8 cellular contexts compared by ENCODE assay signal in genomic region chr19:10270180-10270615, GRCh38. TPM values are rescaled to one million over a fixed set of nuclear protein-coding genes. Genes with fewer than 3 reads are reported as not detected.
DNase-seq lines count a peak whose midpoint lies in the region; ATAC-seq, FAIRE-seq and TF ChIP-seq lines count a peak whose summit lies in the region.

No MANE protein-coding gene starts in this region.

- peak overlapping the region; percentile 92 for H3K27ac Mint-ChIP-seq in activated naive CD8-positive, alpha-beta T cell treated with anti-CD3 and anti-CD28 coated beads, Interleukin-2, amount 10 ng/mL, durations not matched to agents 7 days and 5 days

- WGBS in hepatocyte (ENCODE audit: low lambda C conversion rate, missing lambda C conversion rate), result 12% methylated on average over 36 of the region's 37 CpGs
- WGBS in small intestine, 3 donors, result 2 to 5% (median 3%) methylated on average over 34 to 37 of the region's 37 CpGs

- H3K9me3 ChIP-seq in DND-41 (ENCODE audit: insufficient read depth, low read length, severe bottlenecking) (no peaks in the 10 kb centered on the region), hepatocyte (ENCODE audit: low read depth) (no peaks in the 10 kb centered on the region), small intestine (ENCODE audit: control insufficient read depth, low read depth) (no peaks in the 10 kb centered on the region)

- H4K20me1 ChIP-seq in DND-41 (ENCODE audit: insufficient read depth, low read length), result no peaks in the 10 kb centered on the region
- no peaks in the 10 kb centered on the region for H4K20me1 ChIP-seq in hepatocyte (ENCODE audit: insufficient read depth, poor library complexity, severe bottlenecking)

- H3K27me3 Mint-ChIP-seq in activated naive CD8-positive, alpha-beta T cell treated with anti-CD3 and anti-CD28 coated beads, Interleukin-2, amount 10 ng/mL, durations not matched to agents 7 days and 5 days, result no peaks in the 10 kb centered on the region

- TF ChIP-seq CTCF in DND-41 (IDR thresholded peaks at IDR 0.05; ENCODE audit: borderline replicate concordance, extremely low read depth, low read length, poor library complexity, severe bottlenecking) (no peak), RWPE1 (conservative IDR thresholded peaks at IDR 0.05; ENCODE audit: low read depth) (no peak), hepatocyte (IDR thresholded peaks at IDR 0.05; ENCODE audit: poor library complexity) (no peak)

- POLR2A ChIA-PET in RWPE1 (lab: Yijun Ruan, JAX; ENCODE audit: low non-redundant PET), result interaction anchor here (0.9 to 1.2 kb wide), 2 partner anchors 10 to 19 kb away, joined by 5 to 15 read pairs; partner anchors contain the start of gene ICAM5
- POLR2A ChIA-PET in activated naive CD8-positive, alpha-beta T cell treated with anti-CD3 and anti-CD28 coated beads, Interleukin-2, amount 10 ng/mL, durations not matched to agents 7 days and 5 days (lab: Charles Lee), result interaction anchor here (0.6 to 4.7 kb wide), 23 partner anchors 10 to 892 kb away, joined by 3 to 60 read pairs (median 6); partner anchors contain the start of genes CDC37, FDX2, ICAM4 and ICAM5

- peaks cover 23% of the 10 kb centered on the region for H3K4me1 Mint-ChIP-seq in activated naive CD8-positive, alpha-beta T cell treated with anti-CD3 and anti-CD28 coated beads, Interleukin-2, amount 10 ng/mL, durations not matched to agents 7 days and 5 days

- H3K4me2 ChIP-seq in DND-41 (ENCODE audit: insufficient read depth, low read length) (peak overlapping the region; percentile 70), hepatocyte (peak overlapping the region; percentile 93)

- DNase-seq in DND-41 (no peak), RWPE1 (ENCODE audit: low spot score) (no peak), hepatocyte (ENCODE audit: low spot score) (no peak), small intestine (peak; percentile 44), cerebellar cortex (ENCODE audit: low spot score) (no peak), NCI-H128 (lab: John Stamatoyannopoulos, UW; ENCODE audit: unreplicated experiment) (no peak)
- DNase-seq in activated naive CD8-positive, alpha-beta T cell treated with anti-CD3 and anti-CD28 coated beads, Interleukin-2, amount 10 ng/mL, durations not matched to agents 7 days and 5 days, result peak; percentile 85

- H3K4me3 ChIP-seq in DND-41 (ENCODE audit: low read depth in 1 of 2, low read length in 2 of 2), result peak overlapping the region; percentile 26 to 70; a peak in 2 of 4 replicates
- peak overlapping the region; percentile 13 for H3K4me3 ChIP-seq in hepatocyte
- H3K4me3 ChIP-seq in small intestine (ENCODE audit: low read depth in 1 of 2, low read length in 2 of 2), result peak overlapping the region; percentile 52 to 63

- H3K79me2 ChIP-seq in DND-41 (ENCODE audit: insufficient read depth, low read length) (no peaks in the 10 kb centered on the region), hepatocyte (no peaks in the 10 kb centered on the region)

- H3K27me3 ChIP-seq in DND-41 (ENCODE audit: insufficient read depth, low read length, poor library complexity) (peaks cover 5% of the 10 kb centered on the region), hepatocyte (peaks cover 22% of the 10 kb centered on the region), small intestine (ENCODE audit: control insufficient read depth in 2 of 2, insufficient read depth in 2 of 2, low read length in 2 of 2) (no peaks in the 10 kb centered on the region)

- no peak for ATAC-seq in DND-41 (ENCODE audit: insufficient read depth, low read depth)
- ATAC-seq in HG02623 (IDR thresholded peaks at IDR 0.05; ENCODE audit: unreplicated experiment), result peak; percentile 28
- ATAC-seq in activated naive CD8-positive, alpha-beta T cell treated with anti-CD3 and anti-CD28 coated beads, Interleukin-2, amount 10 ng/mL, durations not matched to agents 7 days and 5 days (ENCODE audit: low read depth), result peak; percentile 57

- H3K36me3 ChIP-seq in DND-41 (ENCODE audit: insufficient read depth, low read length) (peaks cover 5% of the 10 kb centered on the region; the same call in 1 of the 2 replicates), hepatocyte (replicated peaks; ENCODE audit: insufficient read depth, low read depth) (no peaks in the 10 kb centered on the region), small intestine (ENCODE audit: control insufficient read depth in 2 of 2, insufficient read depth in 2 of 2, low read length in 2 of 2) (peaks cover 0 to 3% of the 10 kb centered on the region in 2 donors)

- H3K36me3 Mint-ChIP-seq in activated naive CD8-positive, alpha-beta T cell treated with anti-CD3 and anti-CD28 coated beads, Interleukin-2, amount 10 ng/mL, durations not matched to agents 7 days and 5 days, result peaks cover 3% of the 10 kb centered on the region

- H3K9me2 ChIP-seq in hepatocyte (replicated peaks; ENCODE audit: insufficient read depth), result no peaks in the 10 kb centered on the region

- H3K9me3 Mint-ChIP-seq in activated naive CD8-positive, alpha-beta T cell treated with anti-CD3 and anti-CD28 coated beads, Interleukin-2, amount 10 ng/mL, durations not matched to agents 7 days and 5 days, result no peaks in the 10 kb centered on the region

- H2AFZ ChIP-seq in DND-41 (ENCODE audit: low read depth, low read length) (peak overlapping the region; percentile 89), hepatocyte (peak overlapping the region; percentile 71)

- H3K27ac ChIP-seq in DND-41 (ENCODE audit: low read length), result peak overlapping the region; percentile 65
- peak overlapping the region; percentile 52 for H3K27ac ChIP-seq in RWPE1
- peak overlapping the region; percentile 73 for H3K27ac ChIP-seq in hepatocyte
- H3K27ac ChIP-seq in small intestine (ENCODE audit: low read depth in 1 of 2, low read length in 1 of 2), result peak overlapping the region; percentile 79 to 93

- peak overlapping the region; percentile 58 for H3K9ac ChIP-seq in DND-41 (ENCODE audit: low read depth, low read length)

- H3K4me1 ChIP-seq in DND-41 (ENCODE audit: insufficient read depth, low read length) (peaks cover 32% of the 10 kb centered on the region), hepatocyte (ENCODE audit: insufficient read depth) (peaks cover 11% of the 10 kb centered on the region), small intestine (ENCODE audit: control insufficient read depth in 2 of 2, insufficient read depth in 1 of 2, low read depth in 1 of 2, low read length in 1 of 2) (no peaks in the 10 kb centered on the region)

- CTCF ChIA-PET in RWPE1 (lab: Yijun Ruan, JAX), result interaction anchor here (0.9 to 3.0 kb wide), 8 partner anchors 10 to 121 kb away, joined by 3 to 33 read pairs (median 4); partner anchors contain the start of gene ICAM5

- no peak for FAIRE-seq in small intestine (lab: Jason Lieb, UNC)

- H3K4me3 Mint-ChIP-seq in activated naive CD8-positive, alpha-beta T cell treated with anti-CD3 and anti-CD28 coated beads, Interleukin-2, amount 10 ng/mL, durations not matched to agents 7 days and 5 days, result peak overlapping the region; percentile 86

RNA-seq across cellular contexts. Expression of gene ICAM1, which starts 0.7 kb away (rescaled TPM):
- 10 to 100 TPM in 1 of 2 experiments, 1 to 10 TPM in 1; 9.5 to 11.7 TPM for total RNA-seq in activated naive CD8-positive, alpha-beta T cell treated with anti-CD3 and anti-CD28 coated beads, Interleukin-2, amount 10 ng/mL, durations not matched to agents 7 days and 5 days
- total RNA-seq in hepatocyte, result 19.9 and 25.6 TPM in 2 replicates
- polyA plus RNA-seq in hepatocyte (19.6 and 25.2 TPM in 2 replicates), small intestine (10 to 100 TPM in 1 of 3 donors, 1 to 10 TPM in 2; 1.6 to 18.2 (median 4.9) TPM)

RNA-seq across cellular contexts. Expression of gene ICAM4, which starts 16.6 kb away (rescaled TPM):
- total RNA-seq in activated naive CD8-positive, alpha-beta T cell treated with anti-CD3 and anti-CD28 coated beads, Interleukin-2, amount 10 ng/mL, durations not matched to agents 7 days and 5 days, result 1 to 10 TPM; 1.2 to 1.7 TPM
- total RNA-seq in hepatocyte, result 4.5 and 7.9 TPM in 2 replicates
- polyA plus RNA-seq in hepatocyte (1.6 and 5.6 TPM in 2 replicates), small intestine (under 1 TPM in 2 of 3 donors, not detected in 1; 0.54 to 0.58 TPM)

RNA-seq across cellular contexts. Expression of gene MRPL4, which starts 18.2 kb away (rescaled TPM):
- 10 to 100 TPM; 55.8 to 59.9 TPM for total RNA-seq in activated naive CD8-positive, alpha-beta T cell treated with anti-CD3 and anti-CD28 coated beads, Interleukin-2, amount 10 ng/mL, durations not matched to agents 7 days and 5 days
- total RNA-seq in hepatocyte, result 40.1 and 43.7 TPM in 2 replicates
- polyA plus RNA-seq in hepatocyte (51.4 and 64.1 TPM in 2 replicates), small intestine (10 to 100 TPM; 44.1 to 85.8 (median 51.9) TPM)

RNA-seq across cellular contexts. Expression of gene ICAM5, which starts 19.6 kb away (rescaled TPM):
- total RNA-seq in activated naive CD8-positive, alpha-beta T cell treated with anti-CD3 and anti-CD28 coated beads, Interleukin-2, amount 10 ng/mL, durations not matched to agents 7 days and 5 days, result under 1 TPM; 0.62 to 0.83 TPM
- total RNA-seq in hepatocyte, result 0.23 and 0.92 TPM in 2 replicates
- polyA plus RNA-seq in hepatocyte, result 0.57 and 3.3 TPM in 2 replicates
- polyA plus RNA-seq in small intestine, result under 1 TPM in 2 of 3 donors, not detected in 1; 0.52 to 0.54 TPM

RNA-seq across cellular contexts. Expression of gene S1PR2, which starts 39.1 kb away (rescaled TPM):
- total RNA-seq in activated naive CD8-positive, alpha-beta T cell treated with anti-CD3 and anti-CD28 coated beads, Interleukin-2, amount 10 ng/mL, durations not matched to agents 7 days and 5 days, result 1 to 10 TPM; 6.4 to 7.1 TPM
- total RNA-seq in hepatocyte, result 14.9 and 16.1 TPM in 2 replicates
- 8.6 and 11.4 TPM in 2 replicates for polyA plus RNA-seq in hepatocyte
- 1 to 10 TPM in 1 of 3 donors, under 1 TPM in 1, not detected in 1; 0.81 to 4.3 TPM for polyA plus RNA-seq in small intestine

Comparison
In these comparisons a context has a peak if more than half of its experiments do, and no peak if none do; other contexts are left out.
1. DNase-seq: peak in activated naive CD8-positive, alpha-beta T cell treated with anti-CD3 and anti-CD28 coated beads, Interleukin-2, amount 10 ng/mL, durations not matched to agents 7 days and 5 days (single experiment) and small intestine (single experiment); none in DND-41 (single experiment), RWPE1 (single experiment), hepatocyte (single experiment), cerebellar cortex (single experiment) and NCI-H128 (single experiment).
2. Peak in every context shown above with its lines, with median percentiles within 50 percentile points of each other: H3K27ac ChIP-seq and H3K4me3 ChIP-seq.